14 cellular contexts compared by ENCODE assay signal in the genomic region with DNA sequence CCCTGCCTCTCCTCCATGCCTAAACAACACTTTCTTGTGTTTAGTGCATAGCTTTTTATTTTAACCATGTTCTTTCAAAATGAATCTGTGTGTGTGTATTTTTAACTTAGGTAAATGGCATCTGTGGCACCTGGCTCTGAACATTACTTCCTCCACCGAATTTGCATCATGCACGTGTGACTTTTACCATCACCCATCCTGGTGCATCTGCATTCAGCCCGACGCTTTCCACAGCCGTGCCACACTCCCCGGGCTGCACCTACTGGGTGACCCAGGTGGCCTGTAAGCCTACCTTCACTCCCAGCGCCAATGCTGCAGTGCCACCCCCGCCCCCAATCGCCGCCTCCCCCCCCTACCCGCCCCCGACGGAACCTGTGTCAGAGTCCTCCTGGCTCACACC. TPM values are rescaled to one million over a fixed set of nuclear protein-coding genes. Genes with fewer than 3 reads are reported as not detected.
DNase-seq lines count a peak whose midpoint lies in the region; ATAC-seq and TF ChIP-seq lines count a peak whose summit lies in the region.
"Had no signal": no experiment of that assay in that cellular context is flagged by ENCODE, and none has a peak within 500 bp of the region (broad histone marks: within the 10 kb centered on the region; RNA-seq: fewer than 3 reads in every experiment).

No MANE protein-coding gene starts in this region.

- no peak for TF ChIP-seq CTCF in mucosa of descending colon (IDR thresholded peaks at IDR 0.05)

- no peak overlapping the region for H3K4me3 ChIP-seq in mucosa of descending colon
- H3K4me3 ChIP-seq: Peyer's patch, psoas muscle had no signal

- H3K9me3 Mint-ChIP-seq in stimulated activated effector memory CD8-positive, alpha-beta T cell treated with anti-CD3 and anti-CD28 coated beads, Interleukin-12 subunit alpha, Interleukin-12 subunit beta, amount 100 ng/mL, for 72 hours: no peaks in the 10 kb centered on the region
- H3K9me3 Mint-ChIP-seq: CD4-positive, alpha-beta T cell had no signal

- TF ChIP-seq POLR2A in GM18526 (IDR thresholded peaks at IDR 0.05; ENCODE audit: extremely low read depth, insufficient read length): peak; percentile 62

- intact Hi-C loops in mucosa of descending colon (cut with DNase I, micrococcal nuclease): no loop called here

- no peaks in the 10 kb centered on the region for H3K4me1 Mint-ChIP-seq in stimulated activated effector memory CD8-positive, alpha-beta T cell treated with anti-CD3 and anti-CD28 coated beads, Interleukin-12 subunit alpha, Interleukin-12 subunit beta, amount 100 ng/mL, for 72 hours

- no peaks in the 10 kb centered on the region for H3K36me3 ChIP-seq in mucosa of descending colon (ENCODE audit: low read depth)
- H3K36me3 ChIP-seq: Peyer's patch had no signal

- H3K9me3 ChIP-seq in mucosa of descending colon: no peaks in the 10 kb centered on the region
- H3K9me3 ChIP-seq: Peyer's patch, psoas muscle had no signal

- no peaks in the 10 kb centered on the region for H3K36me3 Mint-ChIP-seq in stimulated activated effector memory CD8-positive, alpha-beta T cell treated with anti-CD3 and anti-CD28 coated beads, Interleukin-12 subunit alpha, Interleukin-12 subunit beta, amount 100 ng/mL, for 72 hours
- H3K36me3 Mint-ChIP-seq: activated naive CD8-positive, alpha-beta T cell had no signal

- H3K4me3 Mint-ChIP-seq in stimulated activated effector memory CD8-positive, alpha-beta T cell treated with anti-CD3 and anti-CD28 coated beads, Interleukin-12 subunit alpha, Interleukin-12 subunit beta, amount 100 ng/mL, for 72 hours: no peak overlapping the region
- H3K4me3 Mint-ChIP-seq: activated naive CD8-positive, alpha-beta T cell; CD4-positive, alpha-beta T cell had no signal

- ATAC-seq in GM21390 (IDR thresholded peaks at IDR 0.05; ENCODE audit: unreplicated experiment) (peak; percentile 52), HG03159 (IDR thresholded peaks at IDR 0.05; ENCODE audit: unreplicated experiment) (peak; percentile 66), mucosa of descending colon (peak; percentile 43)
- ATAC-seq in stimulated activated effector memory CD8-positive, alpha-beta T cell treated with anti-CD3 and anti-CD28 coated beads, Interleukin-12 subunit alpha, Interleukin-12 subunit beta, amount 100 ng/mL, for 72 hours: no peak
- ATAC-seq: psoas muscle had no signal

- no peaks in the 10 kb centered on the region for H3K4me1 ChIP-seq in mucosa of descending colon (ENCODE audit: low read depth)
- H3K4me1 ChIP-seq: Peyer's patch, psoas muscle had no signal

- no peak overlapping the region for H3K27ac Mint-ChIP-seq in stimulated activated effector memory CD8-positive, alpha-beta T cell treated with anti-CD3 and anti-CD28 coated beads, Interleukin-12 subunit alpha, Interleukin-12 subunit beta, amount 100 ng/mL, for 72 hours
- H3K27ac Mint-ChIP-seq: activated naive CD8-positive, alpha-beta T cell; CD4-positive, alpha-beta T cell had no signal

- DNase-seq in mucosa of descending colon: peak in 1 of 3 donors; percentile 12
- DNase-seq in stimulated activated effector memory CD8-positive, alpha-beta T cell treated with anti-CD3 and anti-CD28 coated beads, Interleukin-12 subunit alpha, Interleukin-12 subunit beta, amount 100 ng/mL, for 72 hours (ENCODE audit: low spot score in 2 of 2): no peak
- DNase-seq in inferior parietal cortex (ENCODE audit: extremely low spot score): no peak
- DNase-seq in T-helper 2 cell: no peak
- DNase-seq in NCI-H146 treated with DMSO at 0.1 percent for 48 hours (lab: John Stamatoyannopoulos, UW; ENCODE audit: unreplicated experiment): no peak
- DNase-seq: CD4-positive, alpha-beta T cell; NCI-H2107; stimulated activated CD4-positive, alpha-beta T cell treated with anti-CD3 and anti-CD28 coated beads, Interleukin-4, amount 100 ng/mL, for 1 hour had no signal

RNA-seq across cellular contexts. Expression of a gene that starts 12.7 kb away (rescaled TPM):
- 1 to 10 TPM in 2 of 3 donors, under 1 TPM in 1; 0.46 to 6.0 (median 3.3) TPM for total RNA-seq in mucosa of descending colon

RNA-seq across cellular contexts. Expression of a gene that starts 49.8 kb away (rescaled TPM):
- not detected for total RNA-seq in mucosa of descending colon
- total RNA-seq: CD4-positive, alpha-beta T cell; Peyer's patch; psoas muscle had no signal
